Comparison of ENCODE assay signal across 1 cellular context in the genomic region with DNA sequence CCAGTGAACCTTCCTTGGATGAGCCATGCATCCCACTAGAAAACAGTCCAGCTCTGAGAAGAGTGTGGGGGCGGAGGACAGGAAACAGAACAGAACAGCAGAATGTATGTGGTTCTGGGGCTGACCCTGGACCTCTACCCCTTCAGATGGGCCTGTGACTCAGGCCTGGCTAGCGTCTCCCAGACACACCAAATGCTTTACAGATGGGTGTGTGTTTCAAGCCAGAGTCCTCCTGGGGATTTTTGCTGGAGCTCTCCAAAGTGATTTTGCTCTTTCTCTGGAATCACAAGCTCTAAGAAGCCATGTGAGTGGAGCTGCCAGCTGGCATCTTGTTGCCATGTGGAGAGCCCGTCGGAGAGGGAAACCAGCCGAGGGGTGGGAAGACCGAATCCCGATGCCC.
TF ChIP-seq lines count a peak whose summit lies in the region.

No MANE protein-coding gene starts in this region.

TF ChIP-seq in endothelial cell of umbilical vein, 7 proteins besides CTCF, POLR2A, EP300 and RAD21:
- no peak for TF ChIP-seq JUN (IDR thresholded peaks at IDR 0.05; ENCODE audit: borderline replicate concordance, insufficient read depth, insufficient read length, low read depth)
